Comparison of ENCODE assay signal across 25 cellular contexts in the genomic region with DNA sequence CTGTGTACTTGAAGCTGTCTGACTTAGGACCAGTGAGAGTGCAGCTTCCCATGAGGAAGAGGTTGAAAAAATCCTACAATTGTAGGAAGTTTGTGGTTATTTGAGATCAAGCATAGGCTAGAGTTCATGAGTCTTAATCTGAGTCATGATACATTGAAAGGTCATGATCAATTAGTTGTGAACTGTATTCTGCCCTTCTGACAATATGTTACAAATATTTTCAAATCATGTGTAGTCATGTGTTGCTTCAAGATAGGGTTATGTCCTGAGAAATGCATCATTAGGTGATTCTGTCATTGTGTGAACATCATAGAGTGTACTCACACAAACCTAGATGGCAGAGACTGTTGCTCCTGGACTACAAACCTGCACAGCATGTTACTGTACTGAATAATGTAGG.
"Had no signal": no experiment of that assay in that cellular context is flagged by ENCODE, and none has a peak within 500 bp of the region (broad histone marks: within the 10 kb centered on the region; RNA-seq: fewer than 3 reads in every experiment).

No MANE protein-coding gene starts in this region.

- ATAC-seq: activated CD4-positive, alpha-beta T cell treated with anti-CD3 and anti-CD28 coated beads for 36 hours; activated CD8-positive, alpha-beta T cell treated with anti-CD3 and anti-CD28 coated beads, Interleukin-2, amount 10 ng/mL, durations not matched to agents 7 days and 5 days; Panc1 had no signal

- H3K4me3 ChIP-seq: ascending aorta had no signal

- H3K27ac ChIP-seq: ascending aorta, KMS-11 had no signal

- DNase-seq: activated CD4-positive, alpha-beta T cell treated with anti-CD3 and anti-CD28 coated beads for 36 hours; activated CD4-positive, alpha-beta T cell treated with anti-CD3 and anti-CD28 coated beads, Interleukin-2, amount 10 ng/mL, durations not matched to agents 7 days and 5 days; activated CD4-positive, alpha-beta T cell treated with anti-CD3 and anti-CD28 coated beads, Interleukin-2, amount 50 U/mL, for 48 hours; activated CD8-positive, alpha-beta T cell treated with anti-CD3 and anti-CD28 coated beads, Interleukin-2, amount 10 ng/mL, durations not matched to agents 7 days and 5 days; activated gamma-delta T cell; activated naive CD4-positive, alpha-beta T cell treated with Interleukin-2 at 50 U/mL for 16 hours; activated naive CD8-positive, alpha-beta T cell treated with anti-CD3 and anti-CD28 coated beads, Interleukin-2, amount 10 ng/mL, durations not matched to agents 7 days and 5 days; activated T-cell treated with anti-CD3 and anti-CD28 coated beads, Interleukin-2, amount 50 U/mL, for 24 hours; amygdala; central memory CD4-positive, alpha-beta T cell; NCI-H1092 treated with DMSO at 0.1 percent for 48 hours; NCI-H1417; NCI-H146; NCI-H187; NCI-H2081 treated with DMSO at 0.1 percent for 48 hours; NCI-H345; NCI-H524 treated with DMSO at 0.1 percent for 48 hours; Right ventricle myocardium superior; RPMI8226; SW 1271; T-helper 1 cell; T1000 had no signal

- H3K27me3 ChIP-seq: ascending aorta had no signal

- H3K4me1 ChIP-seq: ascending aorta had no signal

- H3K9me3 ChIP-seq: ascending aorta had no signal
